2 cellular contexts compared by ENCODE assay signal in the genomic region with DNA sequence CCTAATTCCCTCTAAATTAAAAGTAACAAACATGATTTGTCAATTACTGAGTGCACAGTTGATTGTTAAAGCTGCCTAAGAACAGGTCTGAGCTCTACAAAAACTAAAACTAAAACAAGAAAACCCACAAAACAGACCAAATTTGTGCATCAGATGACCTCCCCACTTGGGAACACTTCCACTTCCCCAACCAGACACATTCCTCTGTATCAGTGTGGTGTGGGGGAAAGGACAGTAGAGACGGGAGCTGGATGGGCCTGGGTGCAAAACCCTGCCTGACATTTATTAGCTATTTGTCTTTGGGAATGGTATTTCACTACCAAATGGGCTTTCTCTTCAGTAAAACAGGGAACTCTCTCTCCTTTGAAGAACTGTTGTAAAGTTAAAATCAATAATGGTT.
TF ChIP-seq lines count a peak whose summit lies in the region.

No MANE protein-coding gene starts in this region.

TF ChIP-seq in HEK293, 187 proteins besides CTCF, POLR2A, EP300 and RAD21:
- TF ChIP-seq ZNF23 (tag by site-specific recombination; IDR thresholded peaks at IDR 0.05; ENCODE audit: borderline replicate concordance) (no peak), SP2 (tag by site-specific recombination; IDR thresholded peaks at IDR 0.05) (no peak), PRDM1 (tag by site-specific recombination; IDR thresholded peaks at IDR 0.05) (peak; percentile 76; the same call in 1 of the 2 replicates), ZNF677 (tag by site-specific recombination; IDR thresholded peaks at IDR 0.05) (no peak)

TF ChIP-seq in SK-N-SH, 30 proteins besides CTCF, POLR2A, EP300 and RAD21:
- TF ChIP-seq RFX5 (IDR thresholded peaks at IDR 0.05; ENCODE audit: low read length) (no peak), FOXJ3 (CRISPR knock-in tag; IDR thresholded peaks at IDR 0.05) (no peak), RXRA (IDR thresholded peaks at IDR 0.05; ENCODE audit: borderline replicate concordance, low read depth) (no peak), JUND (IDR thresholded peaks at IDR 0.05) (no peak), NFIC (IDR thresholded peaks at IDR 0.05; ENCODE audit: borderline replicate concordance) (no peak), FOXM1 (IDR thresholded peaks at IDR 0.05; ENCODE audit: low read depth) (no peak), POLR2AphosphoS5 (IDR thresholded peaks at IDR 0.05; ENCODE audit: low read depth, low read length) (no peak), TAF1 (IDR thresholded peaks at IDR 0.05; ENCODE audit: borderline replicate concordance, low read depth, low read length) (no peak), YY1 (IDR thresholded peaks at IDR 0.05; ENCODE audit: low read depth) (no peak), TEAD4 (IDR thresholded peaks at IDR 0.05; ENCODE audit: borderline replicate concordance, insufficient read depth) (no peak), EZH2phosphoT487 (IDR thresholded peaks at IDR 0.05; ENCODE audit: borderline replicate concordance, low read depth) (no peak)
- TF ChIP-seq, protein P1, sequence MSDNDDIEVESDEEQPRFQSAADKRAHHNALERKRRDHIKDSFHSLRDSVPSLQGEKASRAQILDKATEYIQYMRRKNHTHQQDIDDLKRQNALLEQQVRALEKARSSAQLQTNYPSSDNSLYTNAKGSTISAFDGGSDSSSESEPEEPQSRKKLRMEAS (IDR thresholded peaks at IDR 0.05; ENCODE audit: low read depth) = no peak
- TF ChIP-seq, protein P2, sequence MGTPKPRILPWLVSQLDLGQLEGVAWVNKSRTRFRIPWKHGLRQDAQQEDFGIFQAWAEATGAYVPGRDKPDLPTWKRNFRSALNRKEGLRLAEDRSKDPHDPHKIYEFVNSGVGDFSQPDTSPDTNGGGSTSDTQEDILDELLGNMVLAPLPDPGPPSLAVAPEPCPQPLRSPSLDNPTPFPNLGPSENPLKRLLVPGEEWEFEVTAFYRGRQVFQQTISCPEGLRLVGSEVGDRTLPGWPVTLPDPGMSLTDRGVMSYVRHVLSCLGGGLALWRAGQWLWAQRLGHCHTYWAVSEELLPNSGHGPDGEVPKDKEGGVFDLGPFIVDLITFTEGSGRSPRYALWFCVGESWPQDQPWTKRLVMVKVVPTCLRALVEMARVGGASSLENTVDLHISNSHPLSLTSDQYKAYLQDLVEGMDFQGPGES (IDR thresholded peaks at IDR 0.05; ENCODE audit: low read depth, low read length) = no peak
- TF ChIP-seq, protein P3, sequence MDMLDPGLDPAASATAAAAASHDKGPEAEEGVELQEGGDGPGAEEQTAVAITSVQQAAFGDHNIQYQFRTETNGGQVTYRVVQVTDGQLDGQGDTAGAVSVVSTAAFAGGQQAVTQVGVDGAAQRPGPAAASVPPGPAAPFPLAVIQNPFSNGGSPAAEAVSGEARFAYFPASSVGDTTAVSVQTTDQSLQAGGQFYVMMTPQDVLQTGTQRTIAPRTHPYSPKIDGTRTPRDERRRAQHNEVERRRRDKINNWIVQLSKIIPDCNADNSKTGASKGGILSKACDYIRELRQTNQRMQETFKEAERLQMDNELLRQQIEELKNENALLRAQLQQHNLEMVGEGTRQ (IDR thresholded peaks at IDR 0.05; ENCODE audit: borderline replicate concordance, low read depth, low read length) = no peak
- TF ChIP-seq, protein P4, sequence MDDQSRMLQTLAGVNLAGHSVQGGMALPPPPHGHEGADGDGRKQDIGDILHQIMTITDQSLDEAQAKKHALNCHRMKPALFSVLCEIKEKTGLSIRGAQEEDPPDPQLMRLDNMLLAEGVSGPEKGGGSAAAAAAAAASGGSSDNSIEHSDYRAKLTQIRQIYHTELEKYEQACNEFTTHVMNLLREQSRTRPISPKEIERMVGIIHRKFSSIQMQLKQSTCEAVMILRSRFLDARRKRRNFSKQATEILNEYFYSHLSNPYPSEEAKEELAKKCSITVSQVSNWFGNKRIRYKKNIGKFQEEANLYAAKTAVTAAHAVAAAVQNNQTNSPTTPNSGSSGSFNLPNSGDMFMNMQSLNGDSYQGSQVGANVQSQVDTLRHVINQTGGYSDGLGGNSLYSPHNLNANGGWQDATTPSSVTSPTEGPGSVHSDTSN (IDR thresholded peaks at IDR 0.05) = no peak
